In the genomic region with DNA sequence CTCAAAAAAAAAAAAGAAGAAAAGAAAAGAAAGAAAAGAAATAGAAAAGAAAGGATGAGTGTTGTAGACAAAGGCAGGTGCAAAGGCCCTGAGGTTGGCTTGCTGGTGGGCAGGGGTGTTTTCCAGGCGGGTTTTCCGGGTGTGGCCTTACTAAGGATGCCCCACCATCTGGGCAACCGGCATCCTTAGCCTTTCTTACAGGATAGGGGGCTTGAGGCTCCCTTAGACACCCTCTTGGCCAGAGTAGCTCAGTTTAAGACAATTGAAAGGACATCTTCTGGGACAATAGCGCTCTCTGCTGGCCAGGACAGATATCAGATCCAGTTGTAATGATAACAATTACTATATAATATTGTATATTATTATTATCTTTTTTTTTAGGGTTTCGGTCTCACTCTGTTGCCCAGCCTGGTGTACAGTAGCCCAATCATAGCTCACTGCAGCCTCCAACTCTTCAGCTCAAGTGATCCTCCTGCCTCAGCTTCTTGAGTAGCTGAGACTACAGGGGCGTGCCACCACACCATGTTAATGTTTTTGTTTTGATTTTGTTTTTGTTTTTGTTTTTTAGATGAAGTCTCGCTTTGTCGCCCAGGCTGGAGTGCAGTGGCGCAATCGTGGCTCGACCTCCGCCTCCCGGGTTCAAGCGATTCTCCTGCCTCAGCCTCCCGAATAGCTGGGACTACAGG, we compare ENCODE assay signal across 8 cellular contexts. TPM values are rescaled to one million over a fixed set of nuclear protein-coding genes. Genes with fewer than 3 reads are reported as not detected.
DNase-seq lines count a peak whose midpoint lies in the region; ATAC-seq and TF ChIP-seq lines count a peak whose summit lies in the region.

No MANE protein-coding gene starts in this region.

- H3K27me3 Mint-ChIP-seq in type B pancreatic cell: no peaks in the 10 kb centered on the region

- peaks cover 20% of the 10 kb centered on the region for H3K4me1 Mint-ChIP-seq in type B pancreatic cell (ENCODE audit: unreplicated experiment)

- H3K4me3 Mint-ChIP-seq in type B pancreatic cell: no peak overlapping the region

- no peaks in the 10 kb centered on the region for H3K9me3 Mint-ChIP-seq in type B pancreatic cell

- DNase-seq in activated gamma-delta T cell treated with Interleukin-2 at 50 U/mL for 16 hours (peak; percentile 65), activated gamma-delta T cell (lab: John Stamatoyannopoulos, UW) (no peak), NCI-H2227 treated with DMSO at 0.1 percent for 48 hours (lab: John Stamatoyannopoulos, UW) (peak; percentile 10), cerebellar cortex (ENCODE audit: low spot score) (peak; percentile 74), mucosa of gallbladder (ENCODE audit: low spot score) (peak; percentile 46), type B pancreatic cell (ENCODE audit: extremely low spot score, unreplicated experiment) (no peak)
- peak; percentile 69 for DNase-seq in activated CD4-positive, CD25-positive, alpha-beta regulatory T cell treated with anti-CD3 and anti-CD28 coated beads, Interleukin-2, amount 50 U/mL, for 72 hours

- no peak for ATAC-seq in HG03108 (IDR thresholded peaks at IDR 0.05; ENCODE audit: unreplicated experiment)

- H3K27ac Mint-ChIP-seq in type B pancreatic cell: no peak overlapping the region

- no peaks in the 10 kb centered on the region for H3K36me3 Mint-ChIP-seq in type B pancreatic cell

- peak; percentile 83 for TF ChIP-seq CTCF in type B pancreatic cell (conservative IDR thresholded peaks at IDR 0.05)

RNA-seq across cellular contexts. Expression of a gene that starts 1.4 kb away (rescaled TPM):
- total RNA-seq in mucosa of gallbladder (48.2 TPM), type B pancreatic cell (ENCODE audit: low replicate concordance) (39.2 and 67.7 TPM in 2 replicates)

RNA-seq across cellular contexts. Expression of a gene that starts 18.1 kb away (rescaled TPM):
- 227 TPM for total RNA-seq in mucosa of gallbladder
- 119 and 123 TPM in 2 replicates for total RNA-seq in type B pancreatic cell (ENCODE audit: low replicate concordance)

RNA-seq across cellular contexts. Expression of a gene that starts 45.6 kb away (rescaled TPM):
- total RNA-seq in mucosa of gallbladder (162 TPM), type B pancreatic cell (ENCODE audit: low replicate concordance) (297 and 524 TPM in 2 replicates)

Comparison
In these comparisons a context has a peak if more than half of its experiments do, and no peak if none do; other contexts are left out.
1. DNase-seq: peak in activated gamma-delta T cell treated with Interleukin-2 at 50 U/mL for 16 hours (single experiment), NCI-H2227 treated with DMSO at 0.1 percent for 48 hours (single experiment), activated CD4-positive, CD25-positive, alpha-beta regulatory T cell treated with anti-CD3 and anti-CD28 coated beads, Interleukin-2, amount 50 U/mL, for 72 hours (single experiment), cerebellar cortex (single experiment) and mucosa of gallbladder (single experiment); none in activated gamma-delta T cell (single experiment) and type B pancreatic cell (single experiment).